1 cellular context compared by ENCODE assay signal in the genomic region with DNA sequence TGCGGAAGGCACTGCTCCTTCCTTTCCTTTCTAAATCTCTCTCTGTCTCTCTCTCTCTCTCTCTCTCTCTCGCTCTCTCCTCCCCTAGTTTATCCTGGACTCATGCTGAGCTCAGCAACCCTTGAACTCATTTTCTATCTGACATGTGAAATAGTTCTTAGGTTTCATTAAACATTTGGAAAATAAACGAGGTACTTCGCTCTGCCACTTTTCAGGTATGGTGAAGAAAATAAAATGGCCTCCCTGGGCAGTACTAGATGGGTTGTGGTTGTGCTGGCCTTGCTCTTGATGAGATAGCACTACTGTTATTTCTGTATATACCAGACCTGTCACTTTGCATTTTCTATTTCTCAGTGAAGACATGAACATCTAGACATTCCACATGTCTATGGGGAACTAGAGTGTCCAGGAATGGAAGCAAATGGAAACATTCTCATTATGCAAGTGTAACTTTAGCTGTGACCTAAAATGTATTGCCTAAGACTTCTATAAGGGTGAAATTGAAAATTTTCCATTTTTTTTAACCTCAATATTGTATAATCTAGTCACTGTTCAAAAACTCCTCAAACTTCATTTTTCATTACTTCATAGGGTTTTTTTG.
TF ChIP-seq lines count a peak whose summit lies in the region.

No MANE protein-coding gene starts in this region.

TF ChIP-seq in H1, 55 proteins besides CTCF, POLR2A, EP300 and RAD21:
- TF ChIP-seq KDM4A (IDR thresholded peaks at IDR 0.05; ENCODE audit: low read depth, low read length, severe bottlenecking), result no peak
- TF ChIP-seq JUN (IDR thresholded peaks at IDR 0.05; ENCODE audit: low read depth, low read length), result no peak
- TF ChIP-seq BACH1 (IDR thresholded peaks at IDR 0.05; ENCODE audit: low read length), result no peak
- TF ChIP-seq NRF1 (IDR thresholded peaks at IDR 0.05; ENCODE audit: low read depth, low read length), result no peak
- TF ChIP-seq SIN3A (conservative IDR thresholded peaks at IDR 0.05 in 1 of 2, IDR thresholded peaks at IDR 0.05 in 1 of 2; ENCODE audit: low read depth in 1 of 2, low read length in 2 of 2), result no peak
- TF ChIP-seq TAF7 (optimal IDR thresholded peaks at IDR 0.05; ENCODE audit: borderline replicate concordance, low read depth, low read length), result no peak
- TF ChIP-seq TBP (IDR thresholded peaks at IDR 0.05; ENCODE audit: low read depth, low read length), result no peak
